Comparison of ENCODE assay signal across 7 cellular contexts in genomic region chr3:73321286-73321685, GRCh38.
"Had no signal": no experiment of that assay in that cellular context is flagged by ENCODE, and none has a peak within 500 bp of the region (broad histone marks: within the 10 kb centered on the region; RNA-seq: fewer than 3 reads in every experiment).

No MANE protein-coding gene starts in this region.

- H3K36me3 Mint-ChIP-seq: IgD-negative memory B cell had no signal

- H3K27ac Mint-ChIP-seq: HFFc6, IgD-negative memory B cell had no signal

- DNase-seq: GOT3, H7, HFFc6, KBM-7 had no signal

- H3K4me3 Mint-ChIP-seq: HFFc6, IgD-negative memory B cell had no signal

- H3K4me1 Mint-ChIP-seq: IgD-negative memory B cell had no signal

- ATAC-seq: HCT116, HepG2 had no signal
